In the genomic region with DNA sequence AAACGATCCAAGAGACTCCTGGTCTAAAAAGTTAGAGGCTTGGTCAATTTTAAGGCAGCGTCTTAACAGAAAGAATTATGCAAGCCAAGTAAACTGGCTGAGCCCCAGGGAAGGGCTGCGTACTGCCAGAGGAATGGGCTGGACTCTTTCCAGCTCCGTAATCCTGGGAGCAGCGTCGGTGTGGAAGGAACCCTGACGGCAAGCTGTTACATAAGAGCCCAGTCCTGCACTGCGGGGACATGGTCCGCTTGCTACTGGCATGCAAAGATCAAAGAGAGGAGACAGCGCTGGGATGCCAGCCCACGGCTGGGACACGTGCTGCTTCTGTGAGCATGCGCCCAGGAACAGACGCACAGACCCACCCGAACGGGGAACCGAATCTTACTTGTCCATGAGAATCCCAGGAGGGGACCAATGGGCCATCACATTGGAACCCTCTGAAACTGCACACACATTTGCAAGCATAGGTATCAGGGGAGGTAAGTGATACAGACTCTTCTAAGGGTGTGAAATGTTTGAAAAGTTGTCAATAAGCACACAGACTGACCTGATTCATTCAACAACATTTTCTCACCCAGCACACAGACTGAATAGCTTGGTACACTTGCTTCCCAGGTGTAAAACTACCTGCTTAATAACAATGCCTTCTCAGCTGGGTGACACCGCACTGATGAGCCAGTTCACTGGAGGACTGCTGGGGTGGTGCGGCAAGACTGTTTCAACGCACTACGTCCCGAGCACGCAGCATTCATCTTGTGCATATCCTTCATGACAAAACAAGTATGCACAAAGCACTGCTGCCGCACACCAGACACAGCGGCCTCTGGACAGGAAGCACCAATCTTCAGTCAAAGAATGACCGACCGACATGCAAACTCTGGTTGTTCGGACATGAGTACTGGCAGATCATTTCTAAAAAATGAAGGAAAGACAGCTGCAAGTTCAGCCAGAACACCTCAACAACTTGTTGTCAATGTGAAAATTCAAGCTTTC, we compare ENCODE assay signal across 8 cellular contexts.
DNase-seq lines count a peak whose midpoint lies in the region; ATAC-seq, FAIRE-seq and TF ChIP-seq lines count a peak whose summit lies in the region.

No MANE protein-coding gene starts in this region.

- FAIRE-seq in keratinocyte (lab: Jason Lieb, UNC): peak; percentile 90

- peak overlapping the region; percentile 36 for H3K4me2 ChIP-seq in keratinocyte (ENCODE audit: control insufficient read depth, extremely low read depth, insufficient read depth, low read depth, low read length)

- dilution Hi-C loops in keratinocyte (cut with MboI; ENCODE audit: extremely low pct_ligation_motif_present, low sequenced_read_pairs): no loop called here

- H3K4me1 ChIP-seq in keratinocyte (ENCODE audit: control insufficient read depth, extremely low read depth, insufficient read depth, low read length) (peaks cover 46% of the 10 kb centered on the region), spleen (peaks cover 29 to 91% (median 58%) of the 10 kb centered on the region in 6 donors)

- peaks cover 83% of the 10 kb centered on the region for H3K79me2 ChIP-seq in keratinocyte (ENCODE audit: control insufficient read depth, insufficient read depth, low read length)

- peaks cover 5% of the 10 kb centered on the region for H3K36me3 ChIP-seq in brain microvascular endothelial cell (replicated peaks)
- peaks cover 4 to 11% of the 10 kb centered on the region in 2 experiments for H3K36me3 ChIP-seq in keratinocyte (ENCODE audit: control insufficient read depth in 2 of 2, extremely low read depth in 1 of 2, insufficient read depth in 2 of 2, low read length in 2 of 2)
- peaks cover 0 to 35% (median 4%) of the 10 kb centered on the region in 6 donors for H3K36me3 ChIP-seq in spleen

- H3K9me3 ChIP-seq in keratinocyte (ENCODE audit: control insufficient read depth, low read depth, low read length) (no peaks in the 10 kb centered on the region), spleen (no peaks in the 10 kb centered on the region)

- no peak overlapping the region for H2AFZ ChIP-seq in keratinocyte (ENCODE audit: control insufficient read depth, low read length)

- DNase-seq in A172 (ENCODE audit: low spot score) (peak; percentile 95), HS-5 (ENCODE audit: low read depth) (peak; percentile 72), brain microvascular endothelial cell (peak; percentile 95), keratinocyte (ENCODE audit: low read depth, low spot score) (peak; percentile 84), spleen (no peak), NCI-H1417 treated with DMSO at 0.1 percent for 48 hours (lab: John Stamatoyannopoulos, UW) (no peak), NCI-H1417 (lab: John Stamatoyannopoulos, UW) (no peak)

- intact Hi-C loops in spleen (cut with DNase I; ENCODE audit: low total_unique reads): no loop called here

- peaks cover 50% of the 10 kb centered on the region for H4K20me1 ChIP-seq in keratinocyte (ENCODE audit: control insufficient read depth, extremely low read depth, insufficient read depth, low read length)

- WGBS in spleen, 5 donors: 68 to 76% (median 71%) methylated on average over 21 to 28 of the region's 28 CpGs

- in situ Hi-C loops in brain microvascular endothelial cell (cut with HindIII; ENCODE audit: low pct_ligation_motif_present, low sequenced_read_pairs): no loop called here

- no peak for TF ChIP-seq POLR2A in spleen (IDR thresholded peaks at IDR 0.05)

- H3K27me3 ChIP-seq in brain microvascular endothelial cell (replicated peaks): no peaks in the 10 kb centered on the region
- H3K27me3 ChIP-seq in keratinocyte (ENCODE audit: control insufficient read depth, extremely low read depth, insufficient read depth, low read length): no peaks in the 10 kb centered on the region
- no peaks in the 10 kb centered on the region for H3K27me3 ChIP-seq in spleen (replicated peaks in 1 of 7)

- no peak for ATAC-seq in GM19328 (IDR thresholded peaks at IDR 0.05; ENCODE audit: unreplicated experiment)

- no peak overlapping the region for H3K4me3 ChIP-seq in brain microvascular endothelial cell (ENCODE audit: low read depth, low read length)
- peak overlapping the region in 1 of 3 experiments; percentile 40 for H3K4me3 ChIP-seq in keratinocyte (ENCODE audit: control insufficient read depth in 2 of 3, extremely low read depth in 1 of 3, insufficient read depth in 2 of 3, low read depth in 1 of 3, low read length in 3 of 3)
- no peak overlapping the region for H3K4me3 ChIP-seq in spleen

- H3K27ac ChIP-seq in brain microvascular endothelial cell (peak overlapping the region; percentile 40), keratinocyte (ENCODE audit: control insufficient read depth, insufficient read depth, low read length) (peak overlapping the region; percentile 61), spleen (peak overlapping the region in 5 of 8 donors; percentile 2 to 44 (median 29))

- TF ChIP-seq CTCF in brain microvascular endothelial cell (IDR thresholded peaks at IDR 0.05; ENCODE audit: low read depth, low read length, missing control alignments) (no peak), keratinocyte (optimal IDR thresholded peaks at IDR 0.05 in 1 of 3, IDR thresholded peaks at IDR 0.05 in 1 of 3, conservative IDR thresholded peaks at IDR 0.05 in 1 of 3; ENCODE audit: extremely low read depth in 1 of 3, insufficient read depth in 2 of 3, low read length in 3 of 3) (no peak), spleen (IDR thresholded peaks at IDR 0.05 in 8 of 11, conservative IDR thresholded peaks at IDR 0.05 in 3 of 11) (no peak)

- H3K9me1 ChIP-seq in keratinocyte (ENCODE audit: control insufficient read depth, extremely low read depth, insufficient read depth, low read length): peaks cover 7% of the 10 kb centered on the region

- peak overlapping the region; percentile 35 for H3K9ac ChIP-seq in keratinocyte (ENCODE audit: control insufficient read depth, extremely low read depth, insufficient read depth, low read length)

Comparison
In these comparisons a context has a peak if more than half of its experiments do, and no peak if none do; other contexts are left out.
1. DNase-seq: peak in A172 (single experiment), HS-5 (single experiment), brain microvascular endothelial cell (single experiment) and keratinocyte (single experiment); none in spleen (single experiment), NCI-H1417 treated with DMSO at 0.1 percent for 48 hours (single experiment) and NCI-H1417 (0 of 3).
2. Peak in every context shown above with its lines, with median percentiles within 50 percentile points of each other: H3K27ac ChIP-seq.